Comparison of ENCODE assay signal across 23 cellular contexts in the genomic region with DNA sequence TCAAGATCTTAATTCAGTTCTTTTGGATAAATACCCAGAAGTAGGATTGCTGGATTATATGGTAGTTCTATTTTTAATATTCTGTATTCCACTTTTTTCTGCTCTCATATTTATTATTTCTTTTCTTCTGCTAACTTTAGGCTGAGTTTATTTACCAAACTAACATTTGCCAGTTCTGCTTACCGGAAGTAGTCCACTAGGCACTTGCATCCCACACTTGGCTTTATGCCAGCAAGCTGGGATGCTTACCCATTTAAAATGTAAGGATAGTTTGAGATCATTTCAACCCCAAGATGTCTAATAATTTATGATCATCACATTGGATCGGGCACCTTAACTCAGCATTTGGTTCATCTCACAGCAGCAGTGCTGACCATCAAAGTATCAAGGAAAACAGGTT.
"Had no signal": no experiment of that assay in that cellular context is flagged by ENCODE, and none has a peak within 500 bp of the region (broad histone marks: within the 10 kb centered on the region; RNA-seq: fewer than 3 reads in every experiment).

No MANE protein-coding gene starts in this region.

- H3K36me3 ChIP-seq: brain microvascular endothelial cell, WERI-Rb-1 had no signal

- H3K4me3 ChIP-seq: coronary artery, dorsolateral prefrontal cortex had no signal

- DNase-seq: activated B cell treated with CpG ODN at 0.5 μM for 24 hours; activated CD4-positive, alpha-beta T cell treated with anti-CD3 and anti-CD28 coated beads for 48 hours; activated CD4-positive, alpha-beta T cell treated with anti-CD3 and anti-CD28 coated beads, Interleukin-2, amount 50 U/mL, for 1 hour; activated CD4-positive, alpha-beta T cell treated with anti-CD3 and anti-CD28 coated beads, Interleukin-2, amount 50 U/mL, for 48 hours; activated CD8-positive, alpha-beta memory T cell treated with anti-CD3 and anti-CD28 coated beads for 24 hours; activated CD8-positive, alpha-beta T cell treated with anti-CD3 and anti-CD28 coated beads for 36 hours; activated effector memory CD4-positive, alpha-beta T cell treated with Interleukin-2 at 50 U/mL for 16 hours; activated gamma-delta T cell treated with Interleukin-2 at 50 U/mL for 16 hours; activated naive CD4-positive, alpha-beta T cell treated with anti-CD3 and anti-CD28 coated beads, Interleukin-2, amount 50 U/mL, for 16 hours; activated naive CD4-positive, alpha-beta T cell treated with Interleukin-2 at 50 U/mL for 16 hours; activated T-cell treated with anti-CD3 and anti-CD28 coated beads, Interleukin-2, amount 50 U/mL, for 4 hours; amniotic stem cell; anterior cingulate cortex; brain microvascular endothelial cell; dorsolateral prefrontal cortex; effector memory CD4-positive, alpha-beta T cell; endodermal cell; foreskin fibroblast; head of caudate nucleus; T-helper 17 cell; T1000; WERI-Rb-1 had no signal

- H3K27ac ChIP-seq: brain microvascular endothelial cell, coronary artery, dorsolateral prefrontal cortex, WERI-Rb-1 had no signal

- H3K27me3 ChIP-seq: brain microvascular endothelial cell, dorsolateral prefrontal cortex had no signal
